26 cellular contexts compared by ENCODE assay signal in the genomic region with DNA sequence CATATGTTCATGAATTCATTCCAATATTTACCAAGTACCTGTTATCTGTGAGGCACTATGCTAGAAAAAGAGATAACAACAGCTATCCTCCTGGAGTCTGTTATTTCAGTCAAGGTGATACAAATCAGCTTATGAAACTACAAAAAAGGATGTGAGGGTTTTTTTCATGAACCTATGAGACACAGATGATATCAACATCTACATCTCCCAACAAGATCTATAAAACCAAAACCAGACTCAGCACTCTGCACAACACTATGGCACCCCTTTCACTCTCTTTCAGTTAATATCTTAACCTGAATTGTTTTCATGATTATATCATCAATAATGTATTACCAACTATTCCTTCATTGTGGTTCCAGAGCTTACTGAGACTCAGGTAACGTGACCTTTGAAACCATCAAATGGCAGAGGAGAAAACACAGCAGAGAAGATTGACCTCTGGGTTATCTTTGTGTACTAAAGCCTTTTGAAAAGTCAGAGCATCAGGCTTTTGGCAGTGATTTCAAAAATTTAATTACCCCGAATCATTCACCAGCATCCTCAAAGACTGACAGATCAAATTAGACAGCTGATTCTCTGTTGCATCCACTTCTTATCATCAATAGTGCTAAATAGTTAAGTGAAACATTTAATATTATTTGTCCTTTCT.
"Had no signal": no experiment of that assay in that cellular context is flagged by ENCODE, and none has a peak within 500 bp of the region (broad histone marks: within the 10 kb centered on the region; RNA-seq: fewer than 3 reads in every experiment).

No MANE protein-coding gene starts in this region.

- H3K4me1 ChIP-seq: body of pancreas, lower lobe of right lung, uterus had no signal

- H3K36me3 Mint-ChIP-seq: activated CD8-positive, alpha-beta memory T cell treated with anti-CD3 and anti-CD28 coated beads, Interleukin-2, amount 10 ng/mL, durations not matched to agents 7 days and 5 days; activated naive CD4-positive, alpha-beta T cell treated with anti-CD3 and anti-CD28 coated beads, Interleukin-2, amount 50 U/mL, for 24 hours; naive B cell; stimulated activated memory B cell treated with anti-CD40 and anti-IgM and Interleukin-4, amounts not matched to agents 10 μg/mL and 1 μg/mL and 100 μg/mL, for 72 hours had no signal

- H3K27ac Mint-ChIP-seq: activated CD4-positive, alpha-beta T cell treated with anti-CD3 and anti-CD28 coated beads, Interleukin-2, amount 10 ng/mL, durations not matched to agents 24 days and 14 days; activated CD8-positive, alpha-beta memory T cell treated with anti-CD3 and anti-CD28 coated beads, Interleukin-2, amount 10 ng/mL, durations not matched to agents 7 days and 5 days; activated CD8-positive, alpha-beta T cell treated with anti-CD3 and anti-CD28 coated beads for 36 hours; activated naive CD4-positive, alpha-beta T cell treated with anti-CD3 and anti-CD28 coated beads, Interleukin-2, amount 50 U/mL, for 24 hours; activated T-helper 1 cell treated with anti-CD3 and anti-CD28 coated beads, Interleukin-12 subunit alpha, Interleukin-12 subunit beta, Interleukin-2, Interleukin-4 antibody, amounts not matched to agents 30 ng/mL and 10 ng/mL and 1 ng/mL, durations not matched to agents 14 hours and 24 hours and 36 hours; naive B cell; stimulated activated memory B cell treated with anti-CD40 and anti-IgM and Interleukin-4, amounts not matched to agents 10 μg/mL and 1 μg/mL and 100 μg/mL, for 72 hours had no signal

- H3K27me3 ChIP-seq: body of pancreas, cardiac muscle cell, heart left ventricle, uterus had no signal

- H3K4me3 Mint-ChIP-seq: activated CD4-positive, alpha-beta T cell treated with anti-CD3 and anti-CD28 coated beads, Interleukin-2, amount 10 ng/mL, durations not matched to agents 24 days and 14 days; activated CD8-positive, alpha-beta memory T cell treated with anti-CD3 and anti-CD28 coated beads, Interleukin-2, amount 10 ng/mL, durations not matched to agents 7 days and 5 days; activated CD8-positive, alpha-beta T cell treated with anti-CD3 and anti-CD28 coated beads for 36 hours; activated naive CD4-positive, alpha-beta T cell treated with anti-CD3 and anti-CD28 coated beads, Interleukin-2, amount 50 U/mL, for 24 hours; activated T-helper 1 cell treated with anti-CD3 and anti-CD28 coated beads, Interleukin-12 subunit alpha, Interleukin-12 subunit beta, Interleukin-2, Interleukin-4 antibody, amounts not matched to agents 30 ng/mL and 10 ng/mL and 1 ng/mL, durations not matched to agents 14 hours and 24 hours and 36 hours; naive B cell; stimulated activated memory B cell treated with anti-CD40 and anti-IgM and Interleukin-4, amounts not matched to agents 10 μg/mL and 1 μg/mL and 100 μg/mL, for 72 hours had no signal

- H3K9me3 Mint-ChIP-seq: activated CD4-positive, alpha-beta T cell treated with anti-CD3 and anti-CD28 coated beads, Interleukin-2, amount 10 ng/mL, durations not matched to agents 24 days and 14 days; activated CD8-positive, alpha-beta T cell treated with anti-CD3 and anti-CD28 coated beads for 36 hours; activated naive CD4-positive, alpha-beta T cell treated with anti-CD3 and anti-CD28 coated beads, Interleukin-2, amount 50 U/mL, for 24 hours; stimulated activated memory B cell treated with anti-CD40 and anti-IgM and Interleukin-4, amounts not matched to agents 10 μg/mL and 1 μg/mL and 100 μg/mL, for 72 hours had no signal

- H3K27me3 Mint-ChIP-seq: activated CD8-positive, alpha-beta memory T cell treated with anti-CD3 and anti-CD28 coated beads, Interleukin-2, amount 10 ng/mL, durations not matched to agents 7 days and 5 days; activated CD8-positive, alpha-beta T cell treated with anti-CD3 and anti-CD28 coated beads for 36 hours; activated naive CD4-positive, alpha-beta T cell treated with anti-CD3 and anti-CD28 coated beads, Interleukin-2, amount 50 U/mL, for 24 hours had no signal

- H3K36me3 ChIP-seq: cardiac muscle cell, heart left ventricle, lower lobe of right lung, uterus had no signal

- H3K27ac ChIP-seq: body of pancreas, cardiac muscle cell, lower lobe of right lung, uterus had no signal

- H3K4me3 ChIP-seq: body of pancreas, cardiac muscle cell, heart left ventricle, lower lobe of right lung, smooth muscle cell, uterus had no signal

- FAIRE-seq: endometrium had no signal

- H3K9me3 ChIP-seq: body of pancreas, heart left ventricle, lower lobe of right lung, uterus had no signal

- DNase-seq: activated CD4-positive, alpha-beta T cell treated with anti-CD3 and anti-CD28 coated beads, Interleukin-2, amount 10 ng/mL, durations not matched to agents 24 days and 14 days; activated CD8-positive, alpha-beta memory T cell treated with anti-CD3 and anti-CD28 coated beads, Interleukin-2, amount 10 ng/mL, durations not matched to agents 7 days and 5 days; activated CD8-positive, alpha-beta T cell treated with anti-CD3 and anti-CD28 coated beads for 36 hours; activated gamma-delta T cell treated with Interleukin-2 at 50 U/mL for 16 hours; activated T-cell treated with anti-CD3 and anti-CD28 coated beads for 4 hours; anterior cingulate cortex; body of pancreas; cortex of kidney; effector CD4-positive, alpha-beta T cell; heart left ventricle; islet precursor cell; left cardiac atrium; lower lobe of right lung; naive B cell; nucleus accumbens; stimulated activated CD4-positive, alpha-beta T cell treated with anti-CD3 and anti-CD28 coated beads, Interleukin-15, amount 100 ng/mL, for 24 hours; trophoblast cell; uterus had no signal

- H3K4me1 Mint-ChIP-seq: activated CD4-positive, alpha-beta T cell treated with anti-CD3 and anti-CD28 coated beads, Interleukin-2, amount 10 ng/mL, durations not matched to agents 24 days and 14 days; activated CD8-positive, alpha-beta memory T cell treated with anti-CD3 and anti-CD28 coated beads, Interleukin-2, amount 10 ng/mL, durations not matched to agents 7 days and 5 days; activated naive CD4-positive, alpha-beta T cell treated with anti-CD3 and anti-CD28 coated beads, Interleukin-2, amount 50 U/mL, for 24 hours; naive B cell; stimulated activated memory B cell treated with anti-CD40 and anti-IgM and Interleukin-4, amounts not matched to agents 10 μg/mL and 1 μg/mL and 100 μg/mL, for 72 hours had no signal

- ATAC-seq: activated CD4-positive, CD25-positive, alpha-beta regulatory T cell treated with anti-CD3 and anti-CD28 coated beads, Interleukin-2, amount 50 U/mL, for 24 hours; activated CD8-positive, alpha-beta memory T cell treated with anti-CD3 and anti-CD28 coated beads, Interleukin-2, amount 10 ng/mL, durations not matched to agents 7 days and 5 days; activated CD8-positive, alpha-beta T cell treated with anti-CD3 and anti-CD28 coated beads for 36 hours; body of pancreas; heart left ventricle; left cardiac atrium; lower lobe of right lung; sciatic nerve; stimulated activated memory B cell treated with anti-CD40 and anti-IgM and Interleukin-4, amounts not matched to agents 10 μg/mL and 1 μg/mL and 100 μg/mL, for 72 hours had no signal
